ENCODE assay signal across 8 cellular contexts in genomic region chr18:57837917-57838548, GRCh38. TPM values are rescaled to one million over a fixed set of nuclear protein-coding genes. Genes with fewer than 3 reads are reported as not detected.
DNase-seq lines count a peak whose midpoint lies in the region; ATAC-seq and TF ChIP-seq lines count a peak whose summit lies in the region.

No MANE protein-coding gene starts in this region.

- no peak overlapping the region for H3K4me3 Mint-ChIP-seq in activated CD4-positive, alpha-beta T cell treated with anti-CD3 and anti-CD28 coated beads, Interleukin-2, amount 10 ng/mL, durations not matched to agents 7 days and 5 days

- no peaks in the 10 kb centered on the region for H4K20me1 ChIP-seq in SK-N-SH (ENCODE audit: insufficient read depth)

- peaks cover 34% of the 10 kb centered on the region for H3K4me1 Mint-ChIP-seq in activated CD4-positive, alpha-beta T cell treated with anti-CD3 and anti-CD28 coated beads, Interleukin-2, amount 10 ng/mL, durations not matched to agents 7 days and 5 days

- POLR2A ChIA-PET in activated CD4-positive, alpha-beta T cell treated with anti-CD3 and anti-CD28 coated beads, Interleukin-2, amount 10 ng/mL, durations not matched to agents 7 days and 5 days (lab: Charles Lee), result no interaction called here
- POLR2A ChIA-PET in SK-N-SH (lab: Yijun Ruan, JAX), result no interaction called here

- no peaks in the 10 kb centered on the region for H3K9me2 ChIP-seq in SK-N-SH

- intact Hi-C loops in vagina (cut with DNase I), result no loop called here

- no peak for TF ChIP-seq CTCF in SK-N-SH (IDR thresholded peaks at IDR 0.05)
- TF ChIP-seq CTCF in vagina (IDR thresholded peaks at IDR 0.05), result no peak

- no peak overlapping the region for H3K27ac Mint-ChIP-seq in activated CD4-positive, alpha-beta T cell treated with anti-CD3 and anti-CD28 coated beads, Interleukin-2, amount 10 ng/mL, durations not matched to agents 7 days and 5 days

- H2AFZ ChIP-seq in SK-N-SH (ENCODE audit: low read depth), result no peak overlapping the region

- ATAC-seq in GM18909 (IDR thresholded peaks at IDR 0.05; ENCODE audit: poor library complexity, unreplicated experiment), result peak; percentile 90
- ATAC-seq in HG02870 (IDR thresholded peaks at IDR 0.05; ENCODE audit: unreplicated experiment), result peak; percentile 78

- CTCF ChIA-PET in activated CD4-positive, alpha-beta T cell treated with anti-CD3 and anti-CD28 coated beads, Interleukin-2, amount 10 ng/mL, durations not matched to agents 7 days and 5 days (lab: Charles Lee), result interaction anchor here (0.7 to 1.8 kb wide), 3 partner anchors 14 to 1016 kb away, joined by 3 to 6 read pairs (median 3); no protein-coding TSS in a partner anchor
- CTCF ChIA-PET in SK-N-SH (lab: Yijun Ruan, JAX), result interaction anchor here (0.6 to 1.2 kb wide), 2 partner anchors 30 to 44 kb away, joined by 3 to 4 read pairs; no protein-coding TSS in a partner anchor

- H3K4me3 ChIP-seq in SK-N-SH (ENCODE audit: low read depth in 2 of 2, low read length in 1 of 2), result no peak overlapping the region
- no peak overlapping the region for H3K4me3 ChIP-seq in vagina

- H3F3A ChIP-seq in SK-N-SH (replicated peaks; ENCODE audit: insufficient read depth), result peaks cover 12% of the 10 kb centered on the region

- H3K4me1 ChIP-seq in SK-N-SH (ENCODE audit: control insufficient read depth in 1 of 2, insufficient read depth in 2 of 2, low read depth in 1 of 2, low read length in 1 of 2) (peaks cover 0 to 35% of the 10 kb centered on the region in 2 experiments; a peak in 1 of 4 replicates), vagina (no peaks in the 10 kb centered on the region)

- DNase-seq in activated CD4-positive, alpha-beta T cell treated with anti-CD3 and anti-CD28 coated beads, Interleukin-2, amount 10 ng/mL, durations not matched to agents 7 days and 5 days, result peak; percentile 14
- DNase-seq in stimulated activated CD4-positive, alpha-beta T cell treated with anti-CD3 and anti-CD28 coated beads, Interleukin-12 subunit alpha, Interleukin-12 subunit beta, amount 100 ng/mL, for 24 hours (ENCODE audit: low read depth in 2 of 2), result peak; percentile 26 to 51
- DNase-seq in NCI-H446 treated with DMSO at 0.1 percent for 48 hours (lab: John Stamatoyannopoulos, UW) (no peak), SK-N-SH (no peak), vagina (ENCODE audit: extremely low spot score in 2 of 2) (no peak), NOMO-1 treated with DMSO at 0.1 percent for 48 hours (lab: John Stamatoyannopoulos, UW; ENCODE audit: unreplicated experiment) (no peak)

- TF ChIP-seq POLR2A in vagina (IDR thresholded peaks at IDR 0.05), result no peak

- peaks cover 16% of the 10 kb centered on the region for H3K27me3 Mint-ChIP-seq in activated CD4-positive, alpha-beta T cell treated with anti-CD3 and anti-CD28 coated beads, Interleukin-2, amount 10 ng/mL, durations not matched to agents 7 days and 5 days

- H3K9me3 Mint-ChIP-seq in activated CD4-positive, alpha-beta T cell treated with anti-CD3 and anti-CD28 coated beads, Interleukin-2, amount 10 ng/mL, durations not matched to agents 7 days and 5 days, result peaks cover 4% of the 10 kb centered on the region

- no peak for TF ChIP-seq RAD21 in SK-N-SH (IDR thresholded peaks at IDR 0.05; ENCODE audit: low read length)

- no peaks in the 10 kb centered on the region for H3K36me3 ChIP-seq in SK-N-SH (replicated peaks in 1 of 2; ENCODE audit: control insufficient read depth in 1 of 2, insufficient read depth in 2 of 2, low read length in 1 of 2)
- H3K36me3 ChIP-seq in vagina, result no peaks in the 10 kb centered on the region

- H3K79me2 ChIP-seq in SK-N-SH (ENCODE audit: insufficient read depth), result no peaks in the 10 kb centered on the region

- H3K9ac ChIP-seq in SK-N-SH, result no peak overlapping the region

- H3K36me3 Mint-ChIP-seq in activated CD4-positive, alpha-beta T cell treated with anti-CD3 and anti-CD28 coated beads, Interleukin-2, amount 10 ng/mL, durations not matched to agents 7 days and 5 days (ENCODE audit: low read depth), result peaks cover 6% of the 10 kb centered on the region

- WGBS in SK-N-SH (ENCODE audit: low lambda C conversion rate), result 87% methylated on average over 12 of the region's 12 CpGs

- no peak for TF ChIP-seq EP300 in SK-N-SH (IDR thresholded peaks at IDR 0.05; ENCODE audit: borderline replicate concordance in 1 of 2, low read depth in 1 of 2, low read length in 1 of 2)

- H3K9me3 ChIP-seq in SK-N-SH (no peaks in the 10 kb centered on the region), vagina (no peaks in the 10 kb centered on the region)

- H3K27ac ChIP-seq in SK-N-SH (ENCODE audit: low read depth in 2 of 2, low read length in 1 of 2), result 0 out of 4 replicates have a peak overlapping the region, but pooled peaks of 1 of the 2 experiments have one; percentile 84
- no peak overlapping the region for H3K27ac ChIP-seq in vagina

- H3K27me3 ChIP-seq in SK-N-SH (ENCODE audit: insufficient read depth) (no peaks in the 10 kb centered on the region), vagina (no peaks in the 10 kb centered on the region)

- no peak overlapping the region for H3K4me2 ChIP-seq in SK-N-SH

TF ChIP-seq in SK-N-SH, 30 proteins besides CTCF, POLR2A, EP300 and RAD21:
- TF ChIP-seq JUND (IDR thresholded peaks at IDR 0.05) (no peak), SMC3 (IDR thresholded peaks at IDR 0.05; ENCODE audit: low read depth, low read length) (no peak), TCF12 (IDR thresholded peaks at IDR 0.05) (no peak), NRF1 (IDR thresholded peaks at IDR 0.05; ENCODE audit: low read depth, low read length) (no peak)

RNA-seq across cellular contexts. Expression of gene ATP8B1, which starts 34.9 kb away (rescaled TPM):
- total RNA-seq in activated CD4-positive, alpha-beta T cell treated with anti-CD3 and anti-CD28 coated beads, Interleukin-2, amount 10 ng/mL, durations not matched to agents 7 days and 5 days, result not detected
- 43.8 and 60.4 TPM in 2 replicates for polyA plus RNA-seq in SK-N-SH (2012; rRNA removed)
- 52.8 and 56.2 TPM in 2 replicates for polyA plus RNA-seq in SK-N-SH (2012; cell fraction: cytosol; rRNA removed)
- polyA plus RNA-seq in SK-N-SH (2012; cell fraction: nucleus; rRNA removed), result 38.6 and 73.5 TPM in 2 replicates
- 41.5 TPM for total RNA-seq in vagina

Comparison
In these comparisons a context has a peak if more than half of its experiments do, and no peak if none do; other contexts are left out.
1. DNase-seq: peak in activated CD4-positive, alpha-beta T cell treated with anti-CD3 and anti-CD28 coated beads, Interleukin-2, amount 10 ng/mL, durations not matched to agents 7 days and 5 days (single experiment) and stimulated activated CD4-positive, alpha-beta T cell treated with anti-CD3 and anti-CD28 coated beads, Interleukin-12 subunit alpha, Interleukin-12 subunit beta, amount 100 ng/mL, for 24 hours (2 of 2); none in NCI-H446 treated with DMSO at 0.1 percent for 48 hours (single experiment), SK-N-SH (single experiment), vagina (0 of 2) and NOMO-1 treated with DMSO at 0.1 percent for 48 hours (single experiment).
2. RNA of gene ATP8B1, which starts 34.9 kb away (total RNA-seq): 41.5 TPM in vagina (single experiment); not detected in activated CD4-positive, alpha-beta T cell treated with anti-CD3 and anti-CD28 coated beads, Interleukin-2, amount 10 ng/mL, durations not matched to agents 7 days and 5 days; every median in the first group is over 10 times any median in the second.